ENCODE assay signal across 9 cellular contexts in the genomic region with DNA sequence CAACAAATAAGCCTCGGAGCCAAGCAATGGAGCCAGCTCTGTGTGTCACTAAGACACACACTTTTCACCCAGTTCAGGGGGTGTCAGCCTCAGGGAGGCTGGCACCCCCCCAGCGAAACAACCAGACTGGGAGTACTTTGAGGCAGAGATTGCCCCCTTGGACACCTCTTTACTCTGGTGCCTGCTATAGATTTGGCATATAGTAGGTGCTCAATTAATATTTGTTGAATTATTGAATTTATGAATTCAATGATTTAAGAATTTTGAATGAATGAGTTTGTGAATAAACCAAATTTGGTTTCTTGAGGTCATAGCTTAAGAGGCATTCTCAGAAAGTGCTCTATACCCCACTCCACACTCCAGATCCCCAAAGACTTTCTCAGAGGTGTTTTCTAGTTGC.
"Had no signal": no experiment of that assay in that cellular context is flagged by ENCODE, and none has a peak within 500 bp of the region (broad histone marks: within the 10 kb centered on the region; RNA-seq: fewer than 3 reads in every experiment).

No MANE protein-coding gene starts in this region.

- H3K27ac Mint-ChIP-seq: IgD-negative memory B cell had no signal

- H3K9ac ChIP-seq: KMS-11 had no signal

- H3K9me3 Mint-ChIP-seq: IgD-negative memory B cell had no signal

- DNase-seq: IMR-90, KBM-7, KG1 had no signal

- H3K4me3 ChIP-seq: K562 had no signal

- H3K4me2 ChIP-seq: KMS-11 had no signal

- H3K27ac ChIP-seq: HL-60, KMS-11 had no signal

- FAIRE-seq: HepG2, HTR-8/SVneo, K562 had no signal

- ATAC-seq: HepG2 had no signal

- H3K4me1 Mint-ChIP-seq: IgD-negative memory B cell had no signal

- H3K36me3 Mint-ChIP-seq: IgD-negative memory B cell had no signal
